In the genomic region with DNA sequence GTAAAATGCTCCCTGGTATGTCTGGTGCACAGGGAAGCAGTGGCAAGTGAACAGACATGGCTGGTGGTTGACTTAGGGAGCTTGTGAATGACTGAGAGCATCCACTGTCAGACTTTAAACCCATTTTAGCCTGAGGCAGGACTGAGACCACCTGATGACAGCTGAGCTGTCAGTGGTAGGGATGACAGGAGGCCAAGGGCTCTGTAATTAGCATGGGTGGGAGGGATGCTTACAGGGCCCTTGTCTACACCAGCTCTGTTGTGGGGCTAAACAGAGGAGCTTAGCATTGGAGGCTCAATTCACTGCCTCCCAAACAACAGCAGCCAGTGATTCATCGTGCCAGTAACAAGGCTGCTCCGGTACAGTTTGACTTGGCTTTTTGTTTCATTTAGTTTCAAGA, we compare ENCODE assay signal across 15 cellular contexts.
"Had no signal": no experiment of that assay in that cellular context is flagged by ENCODE, and none has a peak within 500 bp of the region (broad histone marks: within the 10 kb centered on the region; RNA-seq: fewer than 3 reads in every experiment).

No MANE protein-coding gene starts in this region.

- DNase-seq: activated CD4-positive, alpha-beta T cell treated with anti-CD3 and anti-CD28 coated beads, Interleukin-2, amount 10 ng/mL, durations not matched to agents 24 days and 14 days; activated CD8-positive, alpha-beta T cell treated with anti-CD3 and anti-CD28 coated beads, Interleukin-2, amount 10 ng/mL, durations not matched to agents 7 days and 5 days; activated naive CD4-positive, alpha-beta T cell treated with anti-CD3 and anti-CD28 coated beads for 36 hours; activated T-cell treated with anti-CD3 and anti-CD28 coated beads, Interleukin-2, amount 50 U/mL, for 24 hours; colonic mucosa; lower lobe of right lung; retina; stimulated activated CD4-positive, alpha-beta T cell treated with anti-CD3 and anti-CD28 coated beads, Interleukin-1b, Interleukin-23, amount 100 ng/mL, for 48 hours; stimulated activated CD8-positive, alpha-beta memory T cell treated with anti-CD3 and anti-CD28 coated beads, Interleukin-4, amount 100 ng/mL, for 48 hours; stimulated activated naive CD4-positive, alpha-beta T cell; T-helper 1 cell; T-helper 9 cell had no signal

- H3K27me3 Mint-ChIP-seq: activated CD4-positive, alpha-beta T cell treated with anti-CD3 and anti-CD28 coated beads, Interleukin-2, amount 10 ng/mL, durations not matched to agents 24 days and 14 days; activated T-cell treated with anti-CD3 and anti-CD28 coated beads, Interleukin-2, amount 50 U/mL, for 24 hours; natural killer cell treated with Interleukin-12 subunit alpha and Interleukin-12 subunit beta and Interleukin-15 and Interleukin-18, amount 100 ng/mL, for 72 hours had no signal

- H3K27ac Mint-ChIP-seq: activated CD4-positive, alpha-beta T cell treated with anti-CD3 and anti-CD28 coated beads, Interleukin-2, amount 10 ng/mL, durations not matched to agents 24 days and 14 days; activated CD8-positive, alpha-beta T cell treated with anti-CD3 and anti-CD28 coated beads, Interleukin-2, amount 10 ng/mL, durations not matched to agents 7 days and 5 days; activated naive CD4-positive, alpha-beta T cell treated with anti-CD3 and anti-CD28 coated beads for 36 hours; activated T-cell treated with anti-CD3 and anti-CD28 coated beads, Interleukin-2, amount 50 U/mL, for 24 hours; brain; type B pancreatic cell had no signal

- H3K9me3 Mint-ChIP-seq: activated CD4-positive, alpha-beta T cell treated with anti-CD3 and anti-CD28 coated beads, Interleukin-2, amount 10 ng/mL, durations not matched to agents 24 days and 14 days; activated naive CD4-positive, alpha-beta T cell treated with anti-CD3 and anti-CD28 coated beads for 36 hours; activated T-cell treated with anti-CD3 and anti-CD28 coated beads, Interleukin-2, amount 50 U/mL, for 24 hours; brain; natural killer cell treated with Interleukin-12 subunit alpha and Interleukin-12 subunit beta and Interleukin-15 and Interleukin-18, amount 100 ng/mL, for 72 hours; type B pancreatic cell had no signal

- H3K4me3 Mint-ChIP-seq: activated CD4-positive, alpha-beta T cell treated with anti-CD3 and anti-CD28 coated beads, Interleukin-2, amount 10 ng/mL, durations not matched to agents 24 days and 14 days; activated CD8-positive, alpha-beta T cell treated with anti-CD3 and anti-CD28 coated beads, Interleukin-2, amount 10 ng/mL, durations not matched to agents 7 days and 5 days; activated naive CD4-positive, alpha-beta T cell treated with anti-CD3 and anti-CD28 coated beads for 36 hours; activated T-cell treated with anti-CD3 and anti-CD28 coated beads, Interleukin-2, amount 50 U/mL, for 24 hours; brain; natural killer cell treated with Interleukin-12 subunit alpha and Interleukin-12 subunit beta and Interleukin-15 and Interleukin-18, amount 100 ng/mL, for 72 hours; type B pancreatic cell had no signal

- H3K36me3 Mint-ChIP-seq: brain; natural killer cell treated with Interleukin-12 subunit alpha and Interleukin-12 subunit beta and Interleukin-15 and Interleukin-18, amount 100 ng/mL, for 72 hours; type B pancreatic cell had no signal

- ATAC-seq: activated CD8-positive, alpha-beta T cell treated with anti-CD3 and anti-CD28 coated beads, Interleukin-2, amount 10 ng/mL, durations not matched to agents 7 days and 5 days; lower lobe of right lung; natural killer cell treated with Interleukin-12 subunit alpha and Interleukin-12 subunit beta and Interleukin-15 and Interleukin-18, amount 100 ng/mL, for 72 hours had no signal
